ENCODE assay signal across 8 cellular contexts in genomic region chr2:105037572-105038382, GRCh38. TPM values are rescaled to one million over a fixed set of nuclear protein-coding genes. Genes with fewer than 3 reads are reported as not detected.
A peak's percentile ranks its signal among the peaks of the same experiment; 100 is the strongest.
DNase-seq lines count a peak whose midpoint lies in the region; ATAC-seq and TF ChIP-seq lines count a peak whose summit lies in the region.

Gene MRPS9, plus strand, starts transcription at chr2:105038069. Its CDS starts 24 bp downstream, at chr2:105038093.

- H3K27ac ChIP-seq in SU-DHL-6 (ENCODE audit: low read depth, low read length) (no peak within 1 kb of the TSS), ovary (peak within 1 kb of the TSS; percentile 19 to 74), thyroid gland (peak within 1 kb of the TSS; percentile 16 to 82 (median 62))

- peaks cover 26% of the 10 kb centered on the region; the same call in 1 of the 2 replicates for H3K79me2 ChIP-seq in SU-DHL-6 (ENCODE audit: insufficient read depth, low read length)

- intact Hi-C loops in head of caudate nucleus (cut with DNase I) (loop anchor here (10.0 kb wide), 1 partner anchor 163 kb away; no protein-coding TSS in a partner anchor), ovary (cut with DNase I) (no loop called here), thyroid gland (cut with DNase I) (no loop called here)

- H3K4me2 ChIP-seq in SU-DHL-6 (ENCODE audit: low read depth, low read length, poor library complexity, severe bottlenecking): peak within 1 kb of the TSS; percentile 78

- H3K9me3 Mint-ChIP-seq in activated naive CD8-positive, alpha-beta T cell treated with anti-CD3 and anti-CD28 coated beads, Interleukin-2, amount 10 ng/mL, durations not matched to agents 7 days and 5 days: no peaks in the 10 kb centered on the region

- TF ChIP-seq POLR2A in GM10847 (IDR thresholded peaks at IDR 0.05; ENCODE audit: extremely low read depth, insufficient read length) (peak; percentile 74), ovary (IDR thresholded peaks at IDR 0.05) (no peak), thyroid gland (IDR thresholded peaks at IDR 0.05) (peak in 1 of 2 donors; percentile 76)

- H2AFZ ChIP-seq in SU-DHL-6 (ENCODE audit: low read depth, low read length, severe bottlenecking): peak within 1 kb of the TSS; percentile 87

- peak; percentile 99 for ATAC-seq in HG02678 (IDR thresholded peaks at IDR 0.05; ENCODE audit: unreplicated experiment)
- ATAC-seq in activated naive CD8-positive, alpha-beta T cell treated with anti-CD3 and anti-CD28 coated beads, Interleukin-2, amount 10 ng/mL, durations not matched to agents 7 days and 5 days (ENCODE audit: low read depth): peak; percentile 99

- TF ChIP-seq EP300 in ovary (IDR thresholded peaks at IDR 0.05): no peak

- no peaks in the 10 kb centered on the region for H3K9me2 ChIP-seq in SU-DHL-6 (replicated peaks; ENCODE audit: insufficient read depth, low read length)

- no peaks in the 10 kb centered on the region for H3K27me3 Mint-ChIP-seq in activated naive CD8-positive, alpha-beta T cell treated with anti-CD3 and anti-CD28 coated beads, Interleukin-2, amount 10 ng/mL, durations not matched to agents 7 days and 5 days

- H3K36me3 ChIP-seq in SU-DHL-6 (ENCODE audit: low read length) (peaks cover 5% of the 10 kb centered on the region), ovary (no peaks in the 10 kb centered on the region), thyroid gland (no peaks in the 10 kb centered on the region)

- TF ChIP-seq CTCF in SU-DHL-6 (IDR thresholded peaks at IDR 0.05; ENCODE audit: insufficient read depth, low read length, poor library complexity, severe bottlenecking): no peak
- TF ChIP-seq CTCF in ovary (IDR thresholded peaks at IDR 0.05): no peak
- TF ChIP-seq CTCF in thyroid gland (IDR thresholded peaks at IDR 0.05): peak in 1 of 6 experiments; percentile 4

- no peaks in the 10 kb centered on the region for H3K4me1 ChIP-seq in ovary (ENCODE audit: insufficient read depth)
- peaks cover 7 to 14% of the 10 kb centered on the region in 2 donors for H3K4me1 ChIP-seq in thyroid gland

- H3K27me3 ChIP-seq in SU-DHL-6 (ENCODE audit: low read length): no peaks in the 10 kb centered on the region
- no peaks in the 10 kb centered on the region for H3K27me3 ChIP-seq in ovary
- no peaks in the 10 kb centered on the region for H3K27me3 ChIP-seq in thyroid gland

- no peaks in the 10 kb centered on the region; the same call in 1 of the 2 replicates for H3F3A ChIP-seq in SU-DHL-6 (ENCODE audit: insufficient read depth)

- peaks cover 23% of the 10 kb centered on the region for H3K4me1 Mint-ChIP-seq in activated naive CD8-positive, alpha-beta T cell treated with anti-CD3 and anti-CD28 coated beads, Interleukin-2, amount 10 ng/mL, durations not matched to agents 7 days and 5 days

- WGBS in ovary, 3 donors: 0 to 1% (median 0%) methylated on average over 48 to 55 of the region's 55 CpGs
- 0 to 1% methylated on average over 39 to 54 of the region's 55 CpGs for WGBS in thyroid gland, 2 donors

- peak within 1 kb of the TSS; percentile 97 for H3K4me3 Mint-ChIP-seq in activated naive CD8-positive, alpha-beta T cell treated with anti-CD3 and anti-CD28 coated beads, Interleukin-2, amount 10 ng/mL, durations not matched to agents 7 days and 5 days

- no peaks in the 10 kb centered on the region for H4K20me1 ChIP-seq in SU-DHL-6 (ENCODE audit: low read depth, low read length)

- H3K9me3 ChIP-seq in SU-DHL-6 (ENCODE audit: insufficient read depth, low read length) (no peaks in the 10 kb centered on the region), ovary (no peaks in the 10 kb centered on the region), thyroid gland (no peaks in the 10 kb centered on the region)

- DNase-seq in NCI-H128 (lab: John Stamatoyannopoulos, UW; ENCODE audit: unreplicated experiment) (peak; percentile 95), head of caudate nucleus (peak; percentile 98 to 100 (median 99)), ovary (peak; percentile 96 to 99 (median 97)), thyroid gland (peak; percentile 99)
- peak; percentile 96 for DNase-seq in activated naive CD8-positive, alpha-beta T cell treated with anti-CD3 and anti-CD28 coated beads, Interleukin-2, amount 10 ng/mL, durations not matched to agents 7 days and 5 days

- peak within 1 kb of the TSS; percentile 78 for H3K9ac ChIP-seq in SU-DHL-6 (ENCODE audit: low read length)

- peak within 1 kb of the TSS; percentile 90 for H3K27ac Mint-ChIP-seq in activated naive CD8-positive, alpha-beta T cell treated with anti-CD3 and anti-CD28 coated beads, Interleukin-2, amount 10 ng/mL, durations not matched to agents 7 days and 5 days

- POLR2A ChIA-PET in activated naive CD8-positive, alpha-beta T cell treated with anti-CD3 and anti-CD28 coated beads, Interleukin-2, amount 10 ng/mL, durations not matched to agents 7 days and 5 days (lab: Charles Lee): interaction anchor here (1.8 kb wide), 1 partner anchor 34 kb away, joined by 5 read pairs; no protein-coding TSS in a partner anchor

- H3K4me3 ChIP-seq in SU-DHL-6 (ENCODE audit: insufficient read depth, low read length, poor library complexity, severe bottlenecking): peak within 1 kb of the TSS; percentile 85
- H3K4me3 ChIP-seq in ovary: peak within 1 kb of the TSS; percentile 90
- H3K4me3 ChIP-seq in thyroid gland (replicated peaks in 1 of 3): peak within 1 kb of the TSS; percentile 34 to 96 (median 86)

- peaks cover 2% of the 10 kb centered on the region for H3K36me3 Mint-ChIP-seq in activated naive CD8-positive, alpha-beta T cell treated with anti-CD3 and anti-CD28 coated beads, Interleukin-2, amount 10 ng/mL, durations not matched to agents 7 days and 5 days

RNA-seq across cellular contexts. Expression of gene MRPS9, which starts in this region (rescaled TPM):
- total RNA-seq in activated naive CD8-positive, alpha-beta T cell treated with anti-CD3 and anti-CD28 coated beads, Interleukin-2, amount 10 ng/mL, durations not matched to agents 7 days and 5 days: 10 to 100 TPM; 21.0 to 23.1 TPM
- 10 to 100 TPM; 14.7 to 26.9 (median 23.9) TPM for total RNA-seq in ovary
- polyA plus RNA-seq in ovary: 10 to 100 TPM; 23.0 to 40.9 TPM
- 10 to 100 TPM; 20.1 to 26.5 (median 21.5) TPM for total RNA-seq in thyroid gland
